ENCODE assay signal across 9 cellular contexts in the genomic region with DNA sequence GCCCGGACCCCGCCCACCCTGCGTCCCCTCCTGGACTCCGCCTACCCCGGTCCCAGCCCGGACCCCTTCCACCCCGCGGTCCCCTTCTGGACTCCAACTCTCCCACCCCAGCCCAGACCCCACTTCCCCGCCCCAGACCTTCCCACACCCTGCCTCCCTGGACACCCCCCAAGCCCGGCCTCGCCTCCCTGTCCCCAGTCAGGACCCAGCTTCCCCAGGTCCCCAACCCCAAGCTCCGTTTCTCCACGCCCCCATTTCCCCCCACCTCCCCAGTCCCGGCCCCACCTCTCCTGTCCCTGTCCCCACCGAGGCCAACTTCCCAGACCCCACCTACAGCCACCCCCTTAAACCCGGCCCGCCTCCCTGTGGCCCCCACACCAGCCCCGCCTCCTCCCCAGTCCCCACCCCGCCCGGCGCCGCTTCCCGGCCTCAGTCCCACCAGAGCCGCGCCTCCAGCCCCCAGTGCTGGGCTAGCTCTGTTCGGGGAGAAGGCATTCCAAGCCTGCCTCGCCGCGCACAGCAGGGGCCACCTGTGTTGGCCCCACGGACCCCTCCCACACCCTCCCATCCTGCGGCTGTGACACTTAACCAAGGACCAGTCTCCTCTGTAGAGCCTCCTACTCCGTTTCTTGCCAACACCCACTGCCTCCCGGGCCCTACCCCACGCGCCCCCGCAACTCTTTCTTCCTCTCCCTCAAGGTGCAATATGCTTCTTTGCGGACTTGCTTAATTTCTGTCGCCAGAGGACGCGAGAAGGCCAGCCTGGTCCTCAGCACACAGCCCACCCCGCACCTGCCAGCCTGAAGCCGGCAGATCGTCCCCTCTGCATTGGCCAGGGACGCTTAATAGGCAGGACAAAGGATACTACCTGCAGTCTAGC. TPM values are rescaled to one million over a fixed set of nuclear protein-coding genes. Genes with fewer than 3 reads are reported as not detected.
DNase-seq lines count a peak whose midpoint lies in the region; ATAC-seq, FAIRE-seq and TF ChIP-seq lines count a peak whose summit lies in the region.
"Had no signal": no experiment of that assay in that cellular context is flagged by ENCODE, and none has a peak within 500 bp of the region (broad histone marks: within the 10 kb centered on the region; RNA-seq: fewer than 3 reads in every experiment).

No MANE protein-coding gene starts in this region.

- H4K8ac ChIP-seq in H1 (ENCODE audit: extremely low read depth, insufficient read depth, low read length), result peak overlapping the region; percentile 78

- in situ Hi-C loops in transverse colon (cut with MboI; ENCODE audit: low pct_ligation_motif_present in 1 of 4, low pct_unique_long_range_greater_than_20kb in 1 of 4, low sequenced_read_pairs in 3 of 4), result no loop called here

- H3K4me1 ChIP-seq in H1 (replicated peaks in 1 of 4; ENCODE audit: control insufficient read depth in 3 of 4, insufficient read depth in 4 of 4, low read length in 3 of 4), result peaks cover 0 to 2% (median 0%) of the 10 kb centered on the region in 4 experiments; a peak in 2 of 7 replicates
- H3K4me1 ChIP-seq in muscle layer of duodenum (ENCODE audit: control insufficient read depth in 1 of 2, insufficient read depth in 2 of 2, low read length in 2 of 2), result peaks cover 0 to 23% of the 10 kb centered on the region in 2 donors
- H3K4me1 ChIP-seq in transverse colon, result peaks cover 0 to 10% (median 3%) of the 10 kb centered on the region in 4 donors

- H3K9me3 ChIP-seq in H1 (ENCODE audit: insufficient read depth in 2 of 2, low read depth in 1 of 2, low read length in 1 of 2) (no peaks in the 10 kb centered on the region), muscle layer of duodenum (ENCODE audit: control insufficient read depth in 1 of 2, low read length in 2 of 2) (no peaks in the 10 kb centered on the region), transverse colon (no peaks in the 10 kb centered on the region)

- H3K79me2 ChIP-seq in H1 (ENCODE audit: control insufficient read depth in 1 of 2, insufficient read depth in 2 of 2, low read length in 2 of 2), result no peaks in the 10 kb centered on the region

- peak; percentile 17 for DNase-seq in activated CD8-positive, alpha-beta memory T cell treated with anti-CD3 and anti-CD28 coated beads, Interleukin-2, amount 50 U/mL, for 4 hours
- DNase-seq in activated CD8-positive, alpha-beta memory T cell treated with anti-CD3 and anti-CD28 coated beads, Interleukin-2, amount 50 U/mL, for 48 hours, result no peak
- peak in 1 of 2 experiments; percentile 63 for DNase-seq in H1 (ENCODE audit: low read depth in 1 of 2, low spot score in 2 of 2)
- DNase-seq in transverse colon, result no peak
- DNase-seq in RCC 7860 (ENCODE audit: low spot score), result no peak

- H4K20me1 ChIP-seq in H1 (replicated peaks in 1 of 2; ENCODE audit: control insufficient read depth in 1 of 2, insufficient read depth in 2 of 2, low read length in 2 of 2), result no peaks in the 10 kb centered on the region

- WGBS in H1 (ENCODE audit: extremely low coverage in 1 of 2, insufficient coverage in 1 of 2, insufficient read length in 1 of 2, insufficient replicate concordance in 2 of 2, low coverage in 1 of 2, low lambda C conversion rate in 2 of 2, missing lambda C conversion rate in 1 of 2), 2 experiments, result 5% methylated on average over 11 of the region's 44 CpGs; no CpG with 5 or more reads in 1 of the 2 experiments
- WGBS in transverse colon (ENCODE audit: low coverage in 1 of 2), 2 donors, result 9% methylated on average over 24 of the region's 44 CpGs; no CpG with 5 or more reads in 1 of the 2 donors

- no peak overlapping the region for H3K9ac ChIP-seq in H1 (replicated peaks in 1 of 4; ENCODE audit: extremely low read depth in 1 of 4, low read depth in 3 of 4, low read length in 3 of 4)

- H3K4ac ChIP-seq in H1 (replicated peaks; ENCODE audit: insufficient read length, low read depth, low read length), result no peak overlapping the region

- no peak overlapping the region; the same call in 1 of the 2 replicates for H2BK15ac ChIP-seq in H1 (ENCODE audit: low read length)

- TF ChIP-seq POLR2A in H1 (IDR thresholded peaks at IDR 0.05; ENCODE audit: control extremely low read depth in 1 of 2, low read depth in 2 of 2, low read length in 2 of 2) (no peak), transverse colon (IDR thresholded peaks at IDR 0.05) (no peak)

- intact Hi-C loops in transverse colon (cut with DNase I; ENCODE audit: low total_unique reads), result no loop called here

- no peak overlapping the region for H3K56ac ChIP-seq in H1 (replicated peaks; ENCODE audit: insufficient read length, low read depth, low read length)

- POLR2A ChIA-PET in H1 (lab: Charles Lee; ENCODE audit: partially characterized antibody), result no interaction called here

- no peak overlapping the region for H3K14ac ChIP-seq in H1 (ENCODE audit: insufficient read length)

- no peak overlapping the region for H2AK5ac ChIP-seq in H1 (ENCODE audit: low read depth, low read length)

- H2BK120ac ChIP-seq in H1 (replicated peaks; ENCODE audit: low read depth, low read length), result no peak overlapping the region

- H2BK12ac ChIP-seq in H1 (ENCODE audit: low read depth, low read length), result no peak overlapping the region

- no peak overlapping the region for H4K5ac ChIP-seq in H1 (ENCODE audit: insufficient read length, low read depth, low read length)

- H2BK5ac ChIP-seq in H1 (ENCODE audit: low read depth, low read length), result 0 out of 2 replicates have a peak overlapping the region, but pooled peaks have one; percentile 25

- peaks cover 0 to 20% (median 11%) of the 10 kb centered on the region in 4 experiments; a peak in 6 of 7 replicates for H3K27me3 ChIP-seq in H1 (replicated peaks in 1 of 4; ENCODE audit: control insufficient read depth in 3 of 4, extremely low read depth in 1 of 4, insufficient read depth in 3 of 4, low read length in 3 of 4)
- no peaks in the 10 kb centered on the region for H3K27me3 ChIP-seq in muscle layer of duodenum (ENCODE audit: low read depth, low read length)
- peaks cover 40% of the 10 kb centered on the region for H3K27me3 ChIP-seq in transverse colon

- no peak overlapping the region for H3K23ac ChIP-seq in H1 (ENCODE audit: insufficient read length)

- H3K36me3 ChIP-seq in H1 (ENCODE audit: control insufficient read depth in 2 of 4, insufficient read depth in 4 of 4, low read length in 3 of 4), result no peaks in the 10 kb centered on the region
- H3K36me3 ChIP-seq in muscle layer of duodenum (ENCODE audit: control insufficient read depth in 1 of 2, insufficient read depth in 2 of 2, low read length in 2 of 2), result no peaks in the 10 kb centered on the region
- H3K36me3 ChIP-seq in transverse colon, result no peaks in the 10 kb centered on the region

- 0 out of 4 replicates have a peak, but pooled peaks of 1 of the 2 experiments have one; percentile 1 for TF ChIP-seq RAD21 in H1 (IDR thresholded peaks at IDR 0.05 in 1 of 2, conservative IDR thresholded peaks at IDR 0.05 in 1 of 2; ENCODE audit: low read depth in 2 of 2, low read length in 2 of 2)

- CTCF ChIA-PET in H1 (lab: Charles Lee; ENCODE audit: partially characterized antibody), result interaction anchor here (1.2 to 2.9 kb wide), 5 partner anchors 17 to 142 kb away, joined by 3 to 12 read pairs (median 8); no protein-coding TSS in a partner anchor

- TF ChIP-seq CTCF in H1 (IDR thresholded peaks at IDR 0.05; ENCODE audit: control extremely low read depth in 1 of 3, insufficient read depth in 1 of 3, low read depth in 1 of 3, low read length in 3 of 3), result 0 out of 4 replicates have a peak, but pooled peaks of 1 of the 3 experiments have one; percentile 16
- TF ChIP-seq CTCF in transverse colon (IDR thresholded peaks at IDR 0.05), result no peak

- H2BK20ac ChIP-seq in H1 (ENCODE audit: low read length), result no peak overlapping the region

- H3K27ac ChIP-seq in H1 (ENCODE audit: low read depth, low read length) (no peak overlapping the region), muscle layer of duodenum (ENCODE audit: low read length) (no peak overlapping the region), transverse colon (peak overlapping the region; percentile 23 to 84 (median 67))

- TF ChIP-seq EP300 in H1 (IDR thresholded peaks at IDR 0.05; ENCODE audit: borderline replicate concordance in 1 of 2, low read depth in 2 of 2, low read length in 2 of 2) (no peak), transverse colon (IDR thresholded peaks at IDR 0.05; ENCODE audit: low read depth) (no peak)

- no peaks in the 10 kb centered on the region for H3K79me1 ChIP-seq in H1 (ENCODE audit: low read depth, low read length)

- FAIRE-seq in H1 (lab: Jason Lieb, UNC), result no peak
- no peak for FAIRE-seq in RCC 7860 (lab: Jason Lieb, UNC)

- H3K4me3 ChIP-seq in H1 (ENCODE audit: extremely low read depth in 1 of 4, insufficient read depth in 2 of 4, low read depth in 3 of 4, low read length in 4 of 4) (peak overlapping the region; percentile 49 to 77 (median 66)), muscle layer of duodenum (ENCODE audit: low read depth in 1 of 2, low read length in 2 of 2) (peak overlapping the region; percentile 26 to 52), transverse colon (peak overlapping the region in 3 of 4 donors; percentile 19 to 46 (median 25))

- H3K4me2 ChIP-seq in H1 (ENCODE audit: insufficient read depth in 1 of 2, low read depth in 2 of 2, low read length in 2 of 2), result peak overlapping the region; percentile 43 to 97

- ATAC-seq in HG03139 (IDR thresholded peaks at IDR 0.05; ENCODE audit: unreplicated experiment) (no peak), HG03025 (IDR thresholded peaks at IDR 0.05; ENCODE audit: low FRiP score, unreplicated experiment) (no peak)

- peaks cover 7% of the 10 kb centered on the region; the same call in 1 of the 2 replicates for H3K23me2 ChIP-seq in H1 (ENCODE audit: low read depth, low read length)

- H3K18ac ChIP-seq in H1 (ENCODE audit: extremely low read depth, low read length), result no peak overlapping the region

- H2AFZ ChIP-seq in H1 (ENCODE audit: low read length), result peak overlapping the region; percentile 94; the same call in 1 of the 2 replicates

- H4K91ac ChIP-seq in H1 (replicated peaks; ENCODE audit: insufficient read length, low read length), result no peak overlapping the region

RNA-seq across cellular contexts. Expression of a gene that starts 0.7 kb away (rescaled TPM):
- 7.6 and 9.8 TPM in 2 replicates for total RNA-seq in H1 (2021; fragmentation: NEBNext Ultra II Directional; extraction: Animal tissue kit (Norgen Biotek cat#: 25700))
- 5.8 and 6.5 TPM in 2 replicates for polyA plus RNA-seq in H1 (2011; rRNA removed)
- polyA plus RNA-seq in H1 (2011; cell fraction: cytosol; rRNA removed), result 6.3 TPM
- polyA plus RNA-seq in H1 (2011; cell fraction: nucleus; rRNA removed), result 10.2 TPM
- polyA plus RNA-seq in H1 (2012, experiment 1 of 2), result 5.3 to 6.6 TPM (median 5.6 TPM) in 4 replicates
- 1.4 TPM for polyA plus RNA-seq in H1 (2012, experiment 2 of 2)
- polyA plus RNA-seq in H1 (2013, experiment 1 of 2), result 10.6 TPM
- polyA plus RNA-seq in H1 (2013, experiment 2 of 2), result 11.8 TPM
- 8.4 and 8.7 TPM in 2 replicates for polyA minus RNA-seq in H1 (2011; rRNA and poly(A)+ RNA removed)
- polyA minus RNA-seq in H1 (2011; cell fraction: cytosol; rRNA and poly(A)+ RNA removed), result 3.1 TPM
- polyA minus RNA-seq in H1 (2011; cell fraction: nucleus; rRNA and poly(A)+ RNA removed), result 5.8 TPM
- 100 to 1,000 TPM in 1 of 4 donors, 10 to 100 TPM in 3; 13.2 to 169 (median 17.0) TPM for total RNA-seq in transverse colon

RNA-seq across cellular contexts. Expression of a gene that starts 35.6 kb away (rescaled TPM):
- not detected in 2 replicates for total RNA-seq in H1 (2021; fragmentation: NEBNext Ultra II Directional; extraction: Animal tissue kit (Norgen Biotek cat#: 25700))
- polyA plus RNA-seq in H1 (2011; rRNA removed), result not detected in 2 replicates
- 0.13 TPM for polyA plus RNA-seq in H1 (2011; cell fraction: cytosol; rRNA removed)
- polyA plus RNA-seq in H1 (2011; cell fraction: nucleus; rRNA removed), result not detected
- not detected in 4 replicates for polyA plus RNA-seq in H1 (2012, experiment 1 of 2)
- not detected for polyA plus RNA-seq in H1 (2012, experiment 2 of 2)
- not detected for polyA plus RNA-seq in H1 (2013, experiment 1 of 2)
- polyA plus RNA-seq in H1 (2013, experiment 2 of 2), result not detected
- not detected in 2 replicates for polyA minus RNA-seq in H1 (2011; rRNA and poly(A)+ RNA removed)
- not detected for polyA minus RNA-seq in H1 (2011; cell fraction: cytosol; rRNA and poly(A)+ RNA removed)
- not detected for polyA minus RNA-seq in H1 (2011; cell fraction: nucleus; rRNA and poly(A)+ RNA removed)
- total RNA-seq in transverse colon, result not detected
- total RNA-seq: fibroblast of lung had no signal
- polyA plus RNA-seq: fibroblast of lung had no signal

Comparison
In these comparisons a context has a peak if more than half of its experiments do, and no peak if none do; other contexts are left out.
1. H3K27ac ChIP-seq: peak in transverse colon (4 of 4); none in H1 (single experiment) and muscle layer of duodenum (single experiment).
2. Peak in every context shown above with its lines, with median percentiles within 50 percentile points of each other: H3K4me3 ChIP-seq.